9 cellular contexts compared by ENCODE assay signal in genomic region chr19:16496613-16496983, GRCh38. TPM values are rescaled to one million over a fixed set of nuclear protein-coding genes. Genes with fewer than 3 reads are reported as not detected.
DNase-seq lines count a peak whose midpoint lies in the region; ATAC-seq and TF ChIP-seq lines count a peak whose summit lies in the region.
"Had no signal": no experiment of that assay in that cellular context is flagged by ENCODE, and none has a peak within 500 bp of the region (broad histone marks: within the 10 kb centered on the region; RNA-seq: fewer than 3 reads in every experiment).

No MANE protein-coding gene starts in this region.

- H3K4me3 ChIP-seq in Panc1 (ENCODE audit: low read depth in 2 of 2, low read length in 2 of 2), result peak overlapping the region; percentile 78 to 80
- peak overlapping the region; percentile 92 for H3K4me3 ChIP-seq in endodermal cell (ENCODE audit: low read length)

- POLR2A ChIA-PET in Panc1 (lab: Charles Lee), result no interaction called here

- TF ChIP-seq CTCF in Panc1 (IDR thresholded peaks at IDR 0.05), result no peak
- no peak for TF ChIP-seq CTCF in endodermal cell (conservative IDR thresholded peaks at IDR 0.05)
- TF ChIP-seq CTCF in nephron (IDR thresholded peaks at IDR 0.05; ENCODE audit: unreplicated experiment in 3 of 3), result no peak

- WGBS in endodermal cell (ENCODE audit: insufficient coverage in 1 of 2, insufficient read length in 1 of 2), 2 experiments, result 61 to 92% methylated on average over 10 to 16 of the region's 16 CpGs

- no peaks in the 10 kb centered on the region for H3K9me3 Mint-ChIP-seq in endodermal cell
- no peaks in the 10 kb centered on the region for H3K9me3 Mint-ChIP-seq in nephron

- H3K27me3 Mint-ChIP-seq in endodermal cell (ENCODE audit: insufficient read depth), result no peaks in the 10 kb centered on the region
- no peaks in the 10 kb centered on the region for H3K27me3 Mint-ChIP-seq in nephron (ENCODE audit: low read depth)

- no peak for DNase-seq in Panc1 (ENCODE audit: low read depth, low spot score)
- DNase-seq in endodermal cell, result no peak
- no peak for DNase-seq in erythroblast (lab: John Stamatoyannopoulos, UW)
- DNase-seq in stimulated activated CD4-positive, alpha-beta T cell treated with anti-CD3 and anti-CD28 coated beads, Interleukin-4, amount 100 ng/mL, for 24 hours, result no peak
- DNase-seq in NCI-H1105 (lab: John Stamatoyannopoulos, UW), result no peak

- peak; percentile 26 for ATAC-seq in Panc1
- no peak for ATAC-seq in HG02759 (IDR thresholded peaks at IDR 0.05; ENCODE audit: unreplicated experiment)

- no TSS peak for BruUV-seq in Panc1 (replicated peaks; lab: Mats Ljungman, UMichigan)

- peak overlapping the region; percentile 86 for H3K4me3 Mint-ChIP-seq in endodermal cell
- H3K4me3 Mint-ChIP-seq in nephron, result peak overlapping the region; percentile 93 to 94 (median 94)

- H3K9me3 ChIP-seq in ES-I3 (ENCODE audit: control insufficient read depth, insufficient read depth, low read length) (no peaks in the 10 kb centered on the region), Panc1 (ENCODE audit: control insufficient read depth, insufficient read depth, low read depth, low read length) (no peaks in the 10 kb centered on the region), endodermal cell (ENCODE audit: control insufficient read depth, low read length) (no peaks in the 10 kb centered on the region)

- H3K36me3 Mint-ChIP-seq in endodermal cell (ENCODE audit: low read depth) (peaks cover 6% of the 10 kb centered on the region), nephron (ENCODE audit: low read depth) (peaks cover 7% of the 10 kb centered on the region)

- H3K4me1 ChIP-seq in ES-I3 (ENCODE audit: insufficient read depth, low read length) (0 out of 2 replicates have a peak, but pooled peaks cover 4% of the 10 kb centered on the region), Panc1 (ENCODE audit: control insufficient read depth, insufficient read depth, low read length) (no peaks in the 10 kb centered on the region), endodermal cell (ENCODE audit: control insufficient read depth, insufficient read depth, low read length) (no peaks in the 10 kb centered on the region)

- CTCF ChIA-PET in Panc1 (lab: Charles Lee), result interaction anchor here (1.2 kb wide), 1 partner anchor 311 kb away, joined by 3 read pairs; no protein-coding TSS in a partner anchor

- no peak for TF ChIP-seq POLR2A in erythroblast (IDR thresholded peaks at IDR 0.05; ENCODE audit: low read length)

- H3K27me3 ChIP-seq in Panc1 (ENCODE audit: control insufficient read depth, insufficient read depth, low read length) (no peaks in the 10 kb centered on the region), endodermal cell (ENCODE audit: control insufficient read depth, insufficient read depth, low read length, poor library complexity, severe bottlenecking) (no peaks in the 10 kb centered on the region)

- H3K36me3 ChIP-seq in ES-I3 (ENCODE audit: insufficient read depth, low read length) (no peaks in the 10 kb centered on the region), Panc1 (ENCODE audit: control insufficient read depth, insufficient read depth, low read length) (no peaks in the 10 kb centered on the region), endodermal cell (ENCODE audit: control insufficient read depth, insufficient read depth, low read length) (peaks cover 6% of the 10 kb centered on the region)

- intact Hi-C loops in Panc1 (cut with micrococcal nuclease; ENCODE audit: unreplicated experiment), result no loop called here

- in situ Hi-C loops in Panc1 (cut with HindIII; ENCODE audit: low pct_unique_long_range_greater_than_20kb, low sequenced_read_pairs), result no loop called here

- H3K9ac ChIP-seq in ES-I3 (ENCODE audit: low read depth, low read length), result peak overlapping the region; percentile 65; the same call in 1 of the 2 replicates
- peak overlapping the region; percentile 74 for H3K9ac ChIP-seq in endodermal cell (ENCODE audit: extremely low read depth, low read length, poor library complexity, severe bottlenecking)

- H3K27ac Mint-ChIP-seq in endodermal cell, result peak overlapping the region; percentile 91
- peak overlapping the region; percentile 56 to 84 (median 74) for H3K27ac Mint-ChIP-seq in nephron

- peak overlapping the region; percentile 76 for H3K27ac ChIP-seq in Panc1 (ENCODE audit: low read length)
- peak overlapping the region; percentile 86 for H3K27ac ChIP-seq in endodermal cell (ENCODE audit: low read depth, low read length)

- peaks cover 9% of the 10 kb centered on the region for H3K4me1 Mint-ChIP-seq in endodermal cell
- H3K4me1 Mint-ChIP-seq in nephron, result peaks cover 17% of the 10 kb centered on the region

RNA-seq across cellular contexts. Expression of gene C19orf44, which starts 0.4 kb away (rescaled TPM):
- total RNA-seq in Panc1 (2021; ENCODE audit: unreplicated experiment) (4.4 TPM), endodermal cell (1 to 10 TPM; 7.9 TPM)
- polyA plus RNA-seq in Panc1 (2012; ENCODE audit: insufficient read length), result 6.0 TPM
- 7.0 TPM for polyA plus RNA-seq in endodermal cell (2013, experiment 1 of 2)
- polyA plus RNA-seq in endodermal cell (2013, experiment 2 of 2), result 7.9 TPM

RNA-seq across cellular contexts. Expression of gene CALR3, which starts 0.6 kb away (rescaled TPM):
- not detected for total RNA-seq in Panc1 (2021; ENCODE audit: unreplicated experiment)
- polyA plus RNA-seq in Panc1 (2012; ENCODE audit: insufficient read length), result not detected
- under 1 TPM in 1 of 2 donors, not detected in 1; 0.27 TPM for total RNA-seq in endodermal cell
- polyA plus RNA-seq in endodermal cell (2013, experiment 1 of 2), result not detected
- polyA plus RNA-seq in endodermal cell (2013, experiment 2 of 2), result not detected
- total RNA-seq: temporal lobe had no signal

RNA-seq across cellular contexts. Expression of gene EPS15L1, which starts 24.8 kb away (rescaled TPM):
- total RNA-seq in Panc1 (2021; ENCODE audit: unreplicated experiment), result 34.2 TPM
- 27.1 TPM for polyA plus RNA-seq in Panc1 (2012; ENCODE audit: insufficient read length)
- total RNA-seq in endodermal cell, result 10 to 100 TPM; 35.1 to 43.8 TPM
- polyA plus RNA-seq in endodermal cell (2013, experiment 1 of 2), result 42.0 TPM
- 38.7 TPM for polyA plus RNA-seq in endodermal cell (2013, experiment 2 of 2)

RNA-seq across cellular contexts. Expression of gene CHERP, which starts 45.6 kb away (rescaled TPM):
- total RNA-seq in Panc1 (2021; ENCODE audit: unreplicated experiment) (48.3 TPM), endodermal cell (10 to 100 TPM; 69.5 to 71.5 TPM)
- 49.8 TPM for polyA plus RNA-seq in Panc1 (2012; ENCODE audit: insufficient read length)
- polyA plus RNA-seq in endodermal cell (2013, experiment 1 of 2), result 57.2 TPM
- polyA plus RNA-seq in endodermal cell (2013, experiment 2 of 2), result 47.1 TPM
